In the genomic region with DNA sequence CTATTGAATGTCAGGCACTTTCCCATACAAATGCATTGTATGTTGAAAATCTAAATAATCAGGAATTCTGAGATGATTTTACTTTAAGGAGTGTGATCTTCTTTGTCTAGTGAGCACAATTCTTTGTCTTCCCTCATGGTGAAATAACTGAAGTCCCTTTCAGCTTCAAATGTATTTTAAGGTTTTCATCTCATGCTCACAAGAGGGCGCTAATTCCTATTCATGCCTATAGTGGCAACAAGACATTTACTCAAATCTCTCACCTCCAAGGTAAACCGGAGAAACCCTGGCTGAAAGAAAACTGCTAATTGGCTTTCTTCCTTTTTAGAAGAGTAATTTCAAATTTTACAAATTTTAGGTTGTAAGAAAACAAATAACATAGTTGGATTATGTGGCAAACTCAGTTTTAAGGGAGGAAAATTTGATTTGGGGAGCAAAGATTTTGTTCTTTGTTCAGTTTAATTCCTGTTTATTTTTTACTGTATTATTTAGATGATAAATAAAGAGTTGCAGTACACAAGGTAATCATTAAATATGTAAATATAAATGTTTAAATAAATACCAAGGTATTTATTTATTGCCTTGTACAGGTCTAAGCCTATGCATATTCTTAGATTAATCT, we compare ENCODE assay signal across 8 cellular contexts.
DNase-seq lines count a peak whose midpoint lies in the region; ATAC-seq, FAIRE-seq and TF ChIP-seq lines count a peak whose summit lies in the region.

No MANE protein-coding gene starts in this region.

- no peak overlapping the region for H3K4me2 ChIP-seq in OCI-LY1 (ENCODE audit: low read length)

- H3K9me2 ChIP-seq in OCI-LY1 (ENCODE audit: low read depth, low read length): no peaks in the 10 kb centered on the region

- H3K4me1 ChIP-seq in OCI-LY1 (ENCODE audit: insufficient read depth, low read length, severe bottlenecking) (no peaks in the 10 kb centered on the region), mucosa of descending colon (ENCODE audit: low read depth) (no peaks in the 10 kb centered on the region)

- peak; percentile 48 for TF ChIP-seq CTCF in AG09309 (IDR thresholded peaks at IDR 0.05; ENCODE audit: control insufficient read depth, insufficient read depth, low read depth, low read length, missing control alignments)
- peak; percentile 77 for TF ChIP-seq CTCF in OCI-LY1 (IDR thresholded peaks at IDR 0.05; ENCODE audit: low read length)
- TF ChIP-seq CTCF in mucosa of descending colon (IDR thresholded peaks at IDR 0.05): peak; percentile 18

- no peak for TF ChIP-seq POLR2A in GM12891 (IDR thresholded peaks at IDR 0.05; ENCODE audit: low read depth, low read length)

- H3K4me3 ChIP-seq in AG09309 (ENCODE audit: control insufficient read depth, low read depth, low read length) (no peak overlapping the region), OCI-LY1 (ENCODE audit: low read depth, low read length, poor library complexity, severe bottlenecking) (no peak overlapping the region), mucosa of descending colon (no peak overlapping the region)

- no peaks in the 10 kb centered on the region for H3F3A ChIP-seq in OCI-LY1 (ENCODE audit: insufficient read depth, low read length)

- no peaks in the 10 kb centered on the region for H4K20me1 ChIP-seq in OCI-LY1 (ENCODE audit: insufficient read depth, low read length)

- H3K27ac ChIP-seq in OCI-LY1 (ENCODE audit: low read depth, low read length, poor library complexity, severe bottlenecking): no peak overlapping the region

- H3K9me3 ChIP-seq in OCI-LY1 (ENCODE audit: low read length) (no peaks in the 10 kb centered on the region), mucosa of descending colon (no peaks in the 10 kb centered on the region)

- no peak overlapping the region for H2AFZ ChIP-seq in OCI-LY1 (ENCODE audit: low read length)

- ATAC-seq in mucosa of descending colon (no peak), GM21526 (IDR thresholded peaks at IDR 0.05; ENCODE audit: low FRiP score, unreplicated experiment) (no peak)

- DNase-seq in AG09309 (ENCODE audit: low read depth): peak; percentile 4
- DNase-seq in GM12891 (ENCODE audit: insufficient read length, low spot score): no peak
- DNase-seq in Kasumi-1 (lab: John Stamatoyannopoulos, UW): peak; percentile 68
- peak; percentile 64 for DNase-seq in dermis blood vessel endothelial cell
- DNase-seq in mucosa of descending colon: peak in 1 of 3 donors; percentile 38
- DNase-seq in COLO668 (lab: John Stamatoyannopoulos, UW; ENCODE audit: unreplicated experiment): no peak

- H3K27me3 ChIP-seq in OCI-LY1 (ENCODE audit: insufficient read depth, low read length): no peaks in the 10 kb centered on the region

- H3K36me3 ChIP-seq in OCI-LY1 (ENCODE audit: insufficient read depth, low read length) (no peaks in the 10 kb centered on the region), mucosa of descending colon (ENCODE audit: low read depth) (no peaks in the 10 kb centered on the region)

- FAIRE-seq in GM12891 (lab: Jason Lieb, UNC): peak; percentile 26

- no peak overlapping the region for H3K9ac ChIP-seq in OCI-LY1 (ENCODE audit: low read length)

- no peaks in the 10 kb centered on the region for H3K79me2 ChIP-seq in OCI-LY1 (ENCODE audit: insufficient read depth, low read length)

- intact Hi-C loops in mucosa of descending colon (cut with DNase I, micrococcal nuclease): no loop called here

TF ChIP-seq in GM12891, 5 proteins besides CTCF, POLR2A, EP300 and RAD21:
- TF ChIP-seq SPI1 (IDR thresholded peaks at IDR 0.05; ENCODE audit: low read depth, low read length) (no peak), PAX5 (IDR thresholded peaks at IDR 0.05; ENCODE audit: insufficient read depth, low read length, severe bottlenecking) (no peak), POU2F2 (IDR thresholded peaks at IDR 0.05; ENCODE audit: low read depth, low read length) (no peak), POLR2AphosphoS5 (IDR thresholded peaks at IDR 0.05; ENCODE audit: low read depth, low read length) (no peak), TAF1 (IDR thresholded peaks at IDR 0.05; ENCODE audit: low read depth, low read length) (no peak)

Comparison
In these comparisons a context has a peak if more than half of its experiments do, and no peak if none do; other contexts are left out.
1. DNase-seq: peak in AG09309 (single experiment), Kasumi-1 (2 of 2) and dermis blood vessel endothelial cell (single experiment); none in GM12891 (single experiment) and COLO668 (single experiment).
2. CTCF ChIP-seq: peak in every context shown above with its lines; median percentile 77 in OCI-LY1; 48 in AG09309; 18 in mucosa of descending colon.